7 cellular contexts compared by ENCODE assay signal in genomic region chr6:161449521-161449920, GRCh38.
"Had no signal": no experiment of that assay in that cellular context is flagged by ENCODE, and none has a peak within 500 bp of the region (broad histone marks: within the 10 kb centered on the region; RNA-seq: fewer than 3 reads in every experiment).

No MANE protein-coding gene starts in this region.

- FAIRE-seq: HTR-8/SVneo, K562 had no signal

- DNase-seq: GM23248, GOT3, H7, HCEC 1CT, IMR-90 had no signal

- H3K27ac ChIP-seq: GM23248 had no signal

- H3K9ac ChIP-seq: GM23248 had no signal

- H2AFZ ChIP-seq: GM23248 had no signal

- H3K4me3 ChIP-seq: GM23248, K562 had no signal

- ATAC-seq: K562 had no signal
